In the genomic region with DNA sequence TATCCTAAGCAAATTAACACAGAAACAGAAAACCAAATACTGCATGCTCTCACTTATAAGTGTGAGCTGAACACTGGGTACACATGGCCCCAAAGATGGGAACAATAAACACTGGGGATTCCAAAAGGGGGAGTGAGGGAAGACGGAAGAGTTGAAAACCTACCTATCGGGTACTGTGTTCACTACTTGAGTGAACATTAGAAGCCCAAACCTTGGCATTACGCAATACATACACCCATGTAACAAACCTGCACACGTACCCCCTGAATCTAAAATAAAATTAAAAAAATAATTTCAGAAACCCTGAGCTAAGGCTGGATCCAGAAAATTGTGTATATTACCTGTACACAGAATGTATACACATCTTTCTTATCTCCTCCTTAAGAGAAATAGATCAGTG, we compare ENCODE assay signal across 25 cellular contexts. TPM values are rescaled to one million over a fixed set of nuclear protein-coding genes. Genes with fewer than 3 reads are reported as not detected.
DNase-seq lines count a peak whose midpoint lies in the region; ATAC-seq, FAIRE-seq and TF ChIP-seq lines count a peak whose summit lies in the region.
"Had no signal": no experiment of that assay in that cellular context is flagged by ENCODE, and none has a peak within 500 bp of the region (broad histone marks: within the 10 kb centered on the region; RNA-seq: fewer than 3 reads in every experiment).

No MANE protein-coding gene starts in this region.

- H3K18ac ChIP-seq in H1 (ENCODE audit: extremely low read depth, low read length): no peak overlapping the region

- H4K8ac ChIP-seq in H1 (ENCODE audit: extremely low read depth, insufficient read depth, low read length): no peak overlapping the region

- H3K79me2 ChIP-seq in HepG2 (ENCODE audit: insufficient read depth, low read length): no peaks in the 10 kb centered on the region
- H3K79me2 ChIP-seq in H1 (ENCODE audit: control insufficient read depth in 1 of 2, insufficient read depth in 2 of 2, low read length in 2 of 2): no peaks in the 10 kb centered on the region

- H3K79me1 ChIP-seq in H1 (ENCODE audit: low read depth, low read length): no peaks in the 10 kb centered on the region

- H3K36me3 ChIP-seq in HepG2 (replicated peaks in 1 of 2; ENCODE audit: control insufficient read depth in 1 of 2, insufficient read depth in 2 of 2, low read length in 2 of 2): peaks cover 7 to 20% of the 10 kb centered on the region in 2 experiments
- peaks cover 0 to 53% (median 16%) of the 10 kb centered on the region in 4 donors for H3K36me3 ChIP-seq in right lobe of liver
- H3K36me3 ChIP-seq in H1 (ENCODE audit: control insufficient read depth in 2 of 4, insufficient read depth in 4 of 4, low read length in 3 of 4): no peaks in the 10 kb centered on the region
- no peaks in the 10 kb centered on the region for H3K36me3 ChIP-seq in A673 (ENCODE audit: insufficient read depth, low read length, poor library complexity, severe bottlenecking)
- H3K36me3 ChIP-seq: BE2C, BLaER1 had no signal

- H4K20me1 ChIP-seq in HepG2 (ENCODE audit: insufficient read depth, low read length) (no peaks in the 10 kb centered on the region), H1 (replicated peaks in 1 of 2; ENCODE audit: control insufficient read depth in 1 of 2, insufficient read depth in 2 of 2, low read length in 2 of 2) (no peaks in the 10 kb centered on the region)
- H4K20me1 ChIP-seq: BLaER1 had no signal

- TF ChIP-seq EP300 in HepG2 (IDR thresholded peaks at IDR 0.05; ENCODE audit: low read depth in 2 of 2, low read length in 2 of 2): no peak
- no peak for TF ChIP-seq EP300 in HepG2 (CRISPR knock-in tag; IDR thresholded peaks at IDR 0.05; ENCODE audit: borderline replicate concordance)
- no peak for TF ChIP-seq EP300 in Ishikawa (IDR thresholded peaks at IDR 0.05; ENCODE audit: borderline replicate concordance)
- no peak for TF ChIP-seq EP300 in H1 (IDR thresholded peaks at IDR 0.05; ENCODE audit: borderline replicate concordance in 1 of 2, low read depth in 2 of 2, low read length in 2 of 2)

- POLR2A ChIA-PET in HepG2 (lab: Yijun Ruan, JAX): no interaction called here
- POLR2A ChIA-PET in H1 (lab: Charles Lee; ENCODE audit: partially characterized antibody): no interaction called here
- POLR2A ChIA-PET in A673 (lab: Charles Lee; ENCODE audit: low non-redundant PET): no interaction called here

- H3K4ac ChIP-seq in H1 (replicated peaks; ENCODE audit: insufficient read length, low read depth, low read length): no peak overlapping the region

- H3K27ac ChIP-seq in HepG2 (ENCODE audit: extremely low read length, insufficient read depth, low read length) (no peak overlapping the region), right lobe of liver (no peak overlapping the region), H1 (ENCODE audit: low read depth, low read length) (no peak overlapping the region), A673 (ENCODE audit: low read depth, low read length, poor library complexity, severe bottlenecking) (no peak overlapping the region)
- H3K27ac ChIP-seq: 22Rv1, BLaER1 had no signal

- H2BK5ac ChIP-seq in H1 (ENCODE audit: low read depth, low read length): no peak overlapping the region

- CTCF ChIA-PET in HepG2 (lab: Yijun Ruan, JAX; ENCODE audit: low intra/inter-chr PET ratio, low total read pairs): no interaction called here
- CTCF ChIA-PET in H1 (lab: Charles Lee; ENCODE audit: partially characterized antibody): interaction anchor here (0.6 to 3.8 kb wide), 5 partner anchors 12 to 112 kb away, joined by 3 to 10 read pairs (median 4); no protein-coding TSS in a partner anchor
- CTCF ChIA-PET in A673 (lab: Charles Lee): no interaction called here

- TF ChIP-seq POLR2A in HepG2 (IDR thresholded peaks at IDR 0.05; ENCODE audit: insufficient read depth in 1 of 2, low read depth in 2 of 2, low read length in 2 of 2) (no peak), right lobe of liver (IDR thresholded peaks at IDR 0.05) (no peak), H1 (IDR thresholded peaks at IDR 0.05; ENCODE audit: control extremely low read depth in 1 of 2, low read depth in 2 of 2, low read length in 2 of 2) (no peak)

- H2BK20ac ChIP-seq in H1 (ENCODE audit: low read length): no peak overlapping the region

- H3K4me2 ChIP-seq in HepG2 (ENCODE audit: low read depth, low read length): no peak overlapping the region
- no peak overlapping the region for H3K4me2 ChIP-seq in H1 (ENCODE audit: insufficient read depth in 1 of 2, low read depth in 2 of 2, low read length in 2 of 2)
- H3K4me2 ChIP-seq: BLaER1 had no signal

- DNase-seq in HepG2 (ENCODE audit: low spot score) (no peak), right lobe of liver (no peak), H1 (ENCODE audit: low read depth in 1 of 2, low spot score in 2 of 2) (no peak), A673 (ENCODE audit: low spot score) (no peak)
- DNase-seq in stimulated activated naive CD4-positive, alpha-beta T cell treated with Interleukin-2 at 50 U/mL for 16 hours (lab: John Stamatoyannopoulos, UW): no peak
- DNase-seq: BE2C; C1 segment of cervical spinal cord; CD4-positive, alpha-beta memory T cell; CD4-positive, CD25-positive, alpha-beta regulatory T cell; CD8-positive, alpha-beta memory T cell; COR-L47; DMS 273 treated with DMSO at 0.1 percent for 48 hours; DMS153; DMS53; DMS79; DND-41; EL; GDM1 had no signal

- H2AFZ ChIP-seq in HepG2 (ENCODE audit: low read length): no peak overlapping the region
- H2AFZ ChIP-seq in H1 (ENCODE audit: low read length): no peak overlapping the region

- H3K9me3 ChIP-seq in HepG2 (ENCODE audit: low read length): no peaks in the 10 kb centered on the region
- H3K9me3 ChIP-seq in right lobe of liver: no peaks in the 10 kb centered on the region
- H3K9me3 ChIP-seq in H1 (ENCODE audit: insufficient read depth in 2 of 2, low read depth in 1 of 2, low read length in 1 of 2): no peaks in the 10 kb centered on the region
- H3K9me3 ChIP-seq in A673 (ENCODE audit: low read depth, low read length, poor library complexity, severe bottlenecking): no peaks in the 10 kb centered on the region
- H3K9me3 ChIP-seq: BE2C, BLaER1 had no signal

- H3K14ac ChIP-seq in H1 (ENCODE audit: insufficient read length): no peak overlapping the region

- over 99% methylated on average over 4 of the region's 4 CpGs for WGBS in HepG2 (ENCODE audit: low lambda C conversion rate)
- 98% methylated on average over 4 of the region's 4 CpGs for WGBS in right lobe of liver (ENCODE audit: insufficient coverage, low coverage, low lambda C conversion rate, missing lambda C conversion rate)
- 92% methylated on average over 4 of the region's 4 CpGs; no CpG with 5 or more reads in 1 of the 2 experiments for WGBS in H1 (ENCODE audit: extremely low coverage in 1 of 2, insufficient coverage in 1 of 2, insufficient read length in 1 of 2, insufficient replicate concordance in 2 of 2, low coverage in 1 of 2, low lambda C conversion rate in 2 of 2, missing lambda C conversion rate in 1 of 2), 2 experiments

- H4K91ac ChIP-seq in H1 (replicated peaks; ENCODE audit: insufficient read length, low read length): no peak overlapping the region

- H3K27me3 ChIP-seq in HepG2 (ENCODE audit: control insufficient read depth in 1 of 2, insufficient read depth in 2 of 2, low read length in 2 of 2) (no peaks in the 10 kb centered on the region; a peak in 1 of 5 replicates), right lobe of liver (no peaks in the 10 kb centered on the region), H1 (replicated peaks in 1 of 4; ENCODE audit: control insufficient read depth in 3 of 4, extremely low read depth in 1 of 4, insufficient read depth in 3 of 4, low read length in 3 of 4) (no peaks in the 10 kb centered on the region), A673 (replicated peaks; ENCODE audit: insufficient read depth, low read depth, low read length, poor library complexity) (no peaks in the 10 kb centered on the region)
- H3K27me3 ChIP-seq: BE2C, BLaER1 had no signal

- no peak overlapping the region for H3K23ac ChIP-seq in H1 (ENCODE audit: insufficient read length)

- no peak overlapping the region for H2BK15ac ChIP-seq in H1 (ENCODE audit: low read length)

- no peak overlapping the region for H4K5ac ChIP-seq in H1 (ENCODE audit: insufficient read length, low read depth, low read length)

- no peak overlapping the region for H2BK12ac ChIP-seq in H1 (ENCODE audit: low read depth, low read length)

- BruUV-seq in HepG2 (replicated peaks; lab: Mats Ljungman, UMichigan) (no TSS peak), A673 (replicated peaks; lab: Mats Ljungman, UMichigan) (no TSS peak)

- TF ChIP-seq CTCF in HepG2 (CRISPR knock-in tag; IDR thresholded peaks at IDR 0.05): no peak
- TF ChIP-seq CTCF in right lobe of liver (IDR thresholded peaks at IDR 0.05): no peak
- TF ChIP-seq CTCF in H1 (IDR thresholded peaks at IDR 0.05; ENCODE audit: control extremely low read depth in 1 of 3, insufficient read depth in 1 of 3, low read depth in 1 of 3, low read length in 3 of 3): no peak
- no peak for TF ChIP-seq CTCF in A673 (conservative IDR thresholded peaks at IDR 0.05; ENCODE audit: low read depth, low read length)

- intact Hi-C loops in HepG2 (cut with micrococcal nuclease; ENCODE audit: unreplicated experiment) (no loop called here), right lobe of liver (cut with DNase I) (no loop called here), A673 (cut with micrococcal nuclease; ENCODE audit: unreplicated experiment) (no loop called here)

- no peaks in the 10 kb centered on the region for H3K23me2 ChIP-seq in H1 (ENCODE audit: low read depth, low read length)

- in situ Hi-C loops in HepG2 (cut with HindIII; ENCODE audit: extremely low pct_ligation_motif_present, low pct_unique_long_range_greater_than_20kb): no loop called here

- no peak overlapping the region for H3K56ac ChIP-seq in H1 (replicated peaks; ENCODE audit: insufficient read length, low read depth, low read length)

- no peak for ATAC-seq in HepG2
- no peak for ATAC-seq in right lobe of liver
- ATAC-seq: GM12878 had no signal

- FAIRE-seq in HepG2 (lab: Jason Lieb, UNC) (no peak), H1 (lab: Jason Lieb, UNC) (no peak)
- FAIRE-seq: GM12878, GM12892, GM18507 had no signal

- no peak overlapping the region for H2BK120ac ChIP-seq in H1 (replicated peaks; ENCODE audit: low read depth, low read length)

- no peaks in the 10 kb centered on the region for H3K4me1 ChIP-seq in HepG2 (ENCODE audit: insufficient read depth, low read length)
- H3K4me1 ChIP-seq in right lobe of liver: no peaks in the 10 kb centered on the region
- H3K4me1 ChIP-seq in H1 (replicated peaks in 1 of 4; ENCODE audit: control insufficient read depth in 3 of 4, insufficient read depth in 4 of 4, low read length in 3 of 4): no peaks in the 10 kb centered on the region
- no peaks in the 10 kb centered on the region for H3K4me1 ChIP-seq in A673 (ENCODE audit: insufficient read depth, low read length, poor library complexity, severe bottlenecking)
- H3K4me1 ChIP-seq: BE2C, BLaER1 had no signal

- H3K9ac ChIP-seq in HepG2 (ENCODE audit: insufficient read depth, low read depth, low read length): no peak overlapping the region
- H3K9ac ChIP-seq in H1 (replicated peaks in 1 of 4; ENCODE audit: extremely low read depth in 1 of 4, low read depth in 3 of 4, low read length in 3 of 4): no peak overlapping the region
- H3K9ac ChIP-seq: BLaER1 had no signal

- no peak for TF ChIP-seq RAD21 in HepG2 (CRISPR knock-in tag; IDR thresholded peaks at IDR 0.05)
- TF ChIP-seq RAD21 in Ishikawa (IDR thresholded peaks at IDR 0.05; ENCODE audit: low read depth): no peak
- TF ChIP-seq RAD21 in H1 (IDR thresholded peaks at IDR 0.05 in 1 of 2, conservative IDR thresholded peaks at IDR 0.05 in 1 of 2; ENCODE audit: low read depth in 2 of 2, low read length in 2 of 2): no peak

- H3K4me3 ChIP-seq in HepG2 (replicated peaks in 1 of 3; ENCODE audit: insufficient read depth in 1 of 3, low read depth in 2 of 3, low read length in 3 of 3) (no peak overlapping the region), right lobe of liver (no peak overlapping the region), H1 (ENCODE audit: extremely low read depth in 1 of 4, insufficient read depth in 2 of 4, low read depth in 3 of 4, low read length in 4 of 4) (no peak overlapping the region), A673 (ENCODE audit: low read depth, low read length, poor library complexity, severe bottlenecking) (no peak overlapping the region)
- H3K4me3 ChIP-seq: BLaER1, GM12878 had no signal

- H2AK5ac ChIP-seq in H1 (ENCODE audit: low read depth, low read length): no peak overlapping the region

RNA-seq across cellular contexts. Expression of a gene that starts 42.8 kb away (rescaled TPM):
- 2.4 and 3.4 TPM in 2 replicates for total RNA-seq in HepG2 (2016; rRNA removed; fragmentation: Illumina TruSeq; extraction: Trizol)
- total RNA-seq in HepG2 (2016; cell fraction: cytosol; rRNA removed; fragmentation: Illumina TruSeq; extraction: Trizol; ENCODE audit: low read depth): 0.30 and 0.35 TPM in 2 replicates
- total RNA-seq in HepG2 (2016; cell fraction: insoluble cytoplasmic fraction; rRNA removed; fragmentation: Illumina TruSeq; extraction: Trizol): 2.2 and 2.8 TPM in 2 replicates
- total RNA-seq in HepG2 (2016; cell fraction: membrane; rRNA removed; fragmentation: Illumina TruSeq; extraction: Trizol): 1.4 and 1.5 TPM in 2 replicates
- 2.1 and 2.3 TPM in 2 replicates for total RNA-seq in HepG2 (2016; cell fraction: nucleus; rRNA removed; fragmentation: Illumina TruSeq; extraction: Trizol)
- 0.63 and 0.79 TPM in 2 replicates for polyA plus RNA-seq in HepG2 (2011; rRNA removed)
- 0.55 and 0.58 TPM in 2 replicates for polyA plus RNA-seq in HepG2 (2011; cell fraction: cytosol; rRNA removed)
- polyA plus RNA-seq in HepG2 (2011; cell fraction: nucleus; rRNA removed): 0.38 and 0.43 TPM in 2 replicates
- polyA plus RNA-seq in HepG2 (2012): 0.31 and 0.35 TPM in 2 replicates
- 0.15 and 0.18 TPM in 2 replicates for polyA plus RNA-seq in HepG2 (2016; cell fraction: cytosol; fragmentation: Illumina TruSeq; extraction: Trizol; ENCODE audit: low read depth)
- 2.2 and 2.5 TPM in 2 replicates for polyA plus RNA-seq in HepG2 (2016; cell fraction: insoluble cytoplasmic fraction; fragmentation: Illumina TruSeq; extraction: Trizol; ENCODE audit: low read depth)
- polyA plus RNA-seq in HepG2 (2016; cell fraction: membrane; fragmentation: Illumina TruSeq; extraction: Trizol; ENCODE audit: low read depth): 0.65 and 0.73 TPM in 2 replicates
- 2.1 TPM in 2 replicates for polyA plus RNA-seq in HepG2 (2016; cell fraction: nucleus; fragmentation: Illumina TruSeq; extraction: Trizol; ENCODE audit: insufficient read depth, low read depth)
- polyA minus RNA-seq in HepG2 (2011; rRNA and poly(A)+ RNA removed; ENCODE audit: low replicate concordance): 3.4 TPM in 1 of 2 replicates, not detected in the other
- polyA minus RNA-seq in HepG2 (2011; cell fraction: cytosol; rRNA and poly(A)+ RNA removed): 1.4 and 1.9 TPM in 2 replicates
- 1.0 and 1.2 TPM in 2 replicates for polyA minus RNA-seq in HepG2 (2011; cell fraction: nucleus; rRNA and poly(A)+ RNA removed)
- total RNA-seq in right lobe of liver: under 1 TPM; 0.06 to 0.69 (median 0.30) TPM
- 1.8 and 2.0 TPM in 2 replicates for total RNA-seq in H1 (2021; fragmentation: NEBNext Ultra II Directional; extraction: Animal tissue kit (Norgen Biotek cat#: 25700))
- 1.1 and 1.7 TPM in 2 replicates for polyA plus RNA-seq in H1 (2011; rRNA removed)
- 0.85 TPM for polyA plus RNA-seq in H1 (2011; cell fraction: cytosol; rRNA removed)
- polyA plus RNA-seq in H1 (2011; cell fraction: nucleus; rRNA removed): 0.68 TPM
- 1.2 to 1.3 TPM (median 1.2 TPM) in 4 replicates for polyA plus RNA-seq in H1 (2012, experiment 1 of 2)
- 0.18 TPM for polyA plus RNA-seq in H1 (2012, experiment 2 of 2)
- 0.85 TPM for polyA plus RNA-seq in H1 (2013, experiment 1 of 2)
- 0.79 TPM for polyA plus RNA-seq in H1 (2013, experiment 2 of 2)
- 4.0 and 5.3 TPM in 2 replicates for polyA minus RNA-seq in H1 (2011; rRNA and poly(A)+ RNA removed)
- 1.5 TPM for polyA minus RNA-seq in H1 (2011; cell fraction: cytosol; rRNA and poly(A)+ RNA removed)
- polyA minus RNA-seq in H1 (2011; cell fraction: nucleus; rRNA and poly(A)+ RNA removed): 0.90 TPM
- 0.22 and 0.26 TPM in 2 replicates for total RNA-seq in A673 (2021)
- total RNA-seq: CD4-positive, alpha-beta memory T cell; CD4-positive, CD25-positive, alpha-beta regulatory T cell; G401 had no signal
- polyA plus RNA-seq: CD4-positive, alpha-beta memory T cell; CD4-positive, CD25-positive, alpha-beta regulatory T cell; CD8-positive, alpha-beta memory T cell had no signal

RNA-seq across cellular contexts. Expression of a gene that starts 58.2 kb away (rescaled TPM):
- total RNA-seq in HepG2 (2016; rRNA removed; fragmentation: Illumina TruSeq; extraction: Trizol): 38.9 and 59.1 TPM in 2 replicates
- total RNA-seq in HepG2 (2016; cell fraction: cytosol; rRNA removed; fragmentation: Illumina TruSeq; extraction: Trizol; ENCODE audit: low read depth): 3.7 and 5.5 TPM in 2 replicates
- 40.5 and 57.0 TPM in 2 replicates for total RNA-seq in HepG2 (2016; cell fraction: insoluble cytoplasmic fraction; rRNA removed; fragmentation: Illumina TruSeq; extraction: Trizol)
- 9.7 and 12.0 TPM in 2 replicates for total RNA-seq in HepG2 (2016; cell fraction: membrane; rRNA removed; fragmentation: Illumina TruSeq; extraction: Trizol)
- total RNA-seq in HepG2 (2016; cell fraction: nucleus; rRNA removed; fragmentation: Illumina TruSeq; extraction: Trizol): 34.2 and 38.8 TPM in 2 replicates
- 14.1 and 14.5 TPM in 2 replicates for polyA plus RNA-seq in HepG2 (2011; rRNA removed)
- 10.6 and 13.3 TPM in 2 replicates for polyA plus RNA-seq in HepG2 (2011; cell fraction: cytosol; rRNA removed)
- polyA plus RNA-seq in HepG2 (2011; cell fraction: nucleus; rRNA removed): 3.9 and 6.8 TPM in 2 replicates
- 17.8 and 33.4 TPM in 2 replicates for polyA plus RNA-seq in HepG2 (2012)
- polyA plus RNA-seq in HepG2 (2016; cell fraction: cytosol; fragmentation: Illumina TruSeq; extraction: Trizol; ENCODE audit: low read depth): 1.9 and 2.0 TPM in 2 replicates
- polyA plus RNA-seq in HepG2 (2016; cell fraction: insoluble cytoplasmic fraction; fragmentation: Illumina TruSeq; extraction: Trizol; ENCODE audit: low read depth): 46.6 and 47.5 TPM in 2 replicates
- polyA plus RNA-seq in HepG2 (2016; cell fraction: membrane; fragmentation: Illumina TruSeq; extraction: Trizol; ENCODE audit: low read depth): 4.9 and 6.1 TPM in 2 replicates
- 22.4 and 23.4 TPM in 2 replicates for polyA plus RNA-seq in HepG2 (2016; cell fraction: nucleus; fragmentation: Illumina TruSeq; extraction: Trizol; ENCODE audit: insufficient read depth, low read depth)
- 5.1 and 33.8 TPM in 2 replicates for polyA minus RNA-seq in HepG2 (2011; rRNA and poly(A)+ RNA removed; ENCODE audit: low replicate concordance)
- polyA minus RNA-seq in HepG2 (2011; cell fraction: cytosol; rRNA and poly(A)+ RNA removed): 25.6 and 27.5 TPM in 2 replicates
- polyA minus RNA-seq in HepG2 (2011; cell fraction: nucleus; rRNA and poly(A)+ RNA removed): 51.2 and 66.1 TPM in 2 replicates
- 100 to 1,000 TPM; 138 to 322 (median 216) TPM for total RNA-seq in right lobe of liver
- 2.9 and 3.5 TPM in 2 replicates for total RNA-seq in H1 (2021; fragmentation: NEBNext Ultra II Directional; extraction: Animal tissue kit (Norgen Biotek cat#: 25700))
- 0.82 and 1.4 TPM in 2 replicates for polyA plus RNA-seq in H1 (2011; rRNA removed)
- polyA plus RNA-seq in H1 (2011; cell fraction: cytosol; rRNA removed): 1.7 TPM
- polyA plus RNA-seq in H1 (2011; cell fraction: nucleus; rRNA removed): 1.6 TPM
- 1.2 to 2.4 TPM (median 2.2 TPM) in 4 replicates for polyA plus RNA-seq in H1 (2012, experiment 1 of 2)
- 0.07 TPM for polyA plus RNA-seq in H1 (2012, experiment 2 of 2)
- 1.0 TPM for polyA plus RNA-seq in H1 (2013, experiment 1 of 2)
- 1.0 TPM for polyA plus RNA-seq in H1 (2013, experiment 2 of 2)
- 4.6 and 5.0 TPM in 2 replicates for polyA minus RNA-seq in H1 (2011; rRNA and poly(A)+ RNA removed)
- polyA minus RNA-seq in H1 (2011; cell fraction: cytosol; rRNA and poly(A)+ RNA removed): 4.4 TPM
- polyA minus RNA-seq in H1 (2011; cell fraction: nucleus; rRNA and poly(A)+ RNA removed): 2.4 TPM
- 3.9 TPM in 2 replicates for total RNA-seq in A673 (2021)
